In genomic region chr9:85727500-85727899, GRCh38 we compare ENCODE assay signal across 14 cellular contexts.
"Had no signal": no experiment of that assay in that cellular context is flagged by ENCODE, and none has a peak within 500 bp of the region (broad histone marks: within the 10 kb centered on the region; RNA-seq: fewer than 3 reads in every experiment).

No MANE protein-coding gene starts in this region.

- H3K27me3 ChIP-seq: heart right ventricle had no signal

- FAIRE-seq: endometrium had no signal

- H3K4me3 Mint-ChIP-seq: activated CD4-positive, alpha-beta T cell treated with anti-CD3 and anti-CD28 coated beads for 36 hours; activated T-helper 1 cell treated with anti-CD3 and anti-CD28 coated beads, Interleukin-12 subunit alpha, Interleukin-12 subunit beta, Interleukin-2, Interleukin-4 antibody, amounts not matched to agents 30 ng/mL and 10 ng/mL and 1 ng/mL, durations not matched to agents 14 hours and 24 hours and 36 hours; brain had no signal

- DNase-seq: activated CD4-positive, alpha-beta T cell treated with anti-CD3 and anti-CD28 coated beads for 36 hours; activated CD4-positive, alpha-beta T cell treated with anti-CD3 and anti-CD28 coated beads, Interleukin-2, amount 50 U/mL, for 48 hours; activated gamma-delta T cell treated with Interleukin-2 at 50 U/mL for 16 hours; activated T-cell treated with anti-CD3 and anti-CD28 coated beads for 4 hours; amniotic stem cell; cortex of kidney; heart right ventricle; stimulated activated naive CD4-positive, alpha-beta T cell; T-helper 2 cell had no signal

- H3K4me3 ChIP-seq: heart right ventricle had no signal

- H3K27me3 Mint-ChIP-seq: activated CD4-positive, alpha-beta T cell treated with anti-CD3 and anti-CD28 coated beads for 36 hours; brain; progenitor cell of endocrine pancreas had no signal

- H3K4me1 Mint-ChIP-seq: brain had no signal

- ATAC-seq: activated CD4-positive, alpha-beta T cell treated with anti-CD3 and anti-CD28 coated beads for 36 hours; activated naive CD4-positive, alpha-beta T cell treated with anti-CD3 and anti-CD28 coated beads, Interleukin-2, amount 50 U/mL, for 72 hours; heart right ventricle had no signal

- H3K9me3 Mint-ChIP-seq: activated T-helper 1 cell treated with anti-CD3 and anti-CD28 coated beads, Interleukin-12 subunit alpha, Interleukin-12 subunit beta, Interleukin-2, Interleukin-4 antibody, amounts not matched to agents 30 ng/mL and 10 ng/mL and 1 ng/mL, durations not matched to agents 14 hours and 24 hours and 36 hours had no signal

- H3K27ac Mint-ChIP-seq: activated CD4-positive, alpha-beta T cell treated with anti-CD3 and anti-CD28 coated beads for 36 hours; activated naive CD4-positive, alpha-beta T cell treated with anti-CD3 and anti-CD28 coated beads, Interleukin-2, amount 50 U/mL, for 72 hours; activated T-helper 1 cell treated with anti-CD3 and anti-CD28 coated beads, Interleukin-12 subunit alpha, Interleukin-12 subunit beta, Interleukin-2, Interleukin-4 antibody, amounts not matched to agents 30 ng/mL and 10 ng/mL and 1 ng/mL, durations not matched to agents 14 hours and 24 hours and 36 hours; brain; progenitor cell of endocrine pancreas had no signal
